Comparison of ENCODE assay signal across 1 cellular context in genomic region chr7:103691291-103691690, GRCh38.
TF ChIP-seq lines count a peak whose summit lies in the region.

No MANE protein-coding gene starts in this region.

TF ChIP-seq in HepG2, 621 proteins besides CTCF, POLR2A, EP300 and RAD21 (continued from another document):
- TF ChIP-seq SOX5 (CRISPR knock-in tag; IDR thresholded peaks at IDR 0.05; ENCODE audit: borderline replicate concordance) (peak; percentile 57; the same call in 1 of the 2 replicates), PRPF4 (IDR thresholded peaks at IDR 0.05; ENCODE audit: low read depth, low read length, poor library complexity, severe bottlenecking) (no peak), RFX5 (IDR thresholded peaks at IDR 0.05; ENCODE audit: low read depth, low read length) (no peak), ZFP62 (CRISPR knock-in tag; IDR thresholded peaks at IDR 0.05) (no peak), SAP130 (CRISPR knock-in tag; IDR thresholded peaks at IDR 0.05; ENCODE audit: low read depth) (0 out of 2 replicates have a peak, but pooled peaks have one; percentile 23), MIER2 (CRISPR knock-in tag; IDR thresholded peaks at IDR 0.05) (no peak), FOXA1 (IDR thresholded peaks at IDR 0.05) (0 out of 2 replicates have a peak, but pooled peaks have one; percentile 15), FOXA1 (CRISPR knock-in tag; IDR thresholded peaks at IDR 0.05) (no peak), RARA (CRISPR knock-in tag; IDR thresholded peaks at IDR 0.05) (peak; percentile 56), HOMEZ (CRISPR knock-in tag; IDR thresholded peaks at IDR 0.05; ENCODE audit: low read depth) (peak; percentile 20; the same call in 1 of the 2 replicates), HMG20A (CRISPR knock-in tag; IDR thresholded peaks at IDR 0.05; ENCODE audit: borderline replicate concordance) (no peak; the same call in 1 of the 2 replicates), XRCC5 (optimal IDR thresholded peaks at IDR 0.05; ENCODE audit: low read length) (no peak), BRF2 (CRISPR knock-in tag; IDR thresholded peaks at IDR 0.05) (no peak), ZGPAT (CRISPR knock-in tag; IDR thresholded peaks at IDR 0.05) (0 out of 2 replicates have a peak, but pooled peaks have one; percentile 27), ZNF362 (CRISPR knock-in tag; IDR thresholded peaks at IDR 0.05; ENCODE audit: borderline replicate concordance) (no peak), FOXP1 (IDR thresholded peaks at IDR 0.05) (no peak), FOXP1 (CRISPR knock-in tag; IDR thresholded peaks at IDR 0.05) (peak; percentile 65; the same call in 1 of the 2 replicates), MIER3 (CRISPR knock-in tag; IDR thresholded peaks at IDR 0.05; ENCODE audit: borderline replicate concordance) (0 out of 2 replicates have a peak, but pooled peaks have one; percentile 20), FOSL2 (CRISPR knock-in tag; IDR thresholded peaks at IDR 0.05) (peak; percentile 36), GATAD2A (CRISPR knock-in tag; IDR thresholded peaks at IDR 0.05) (peak; percentile 44), USF2 (IDR thresholded peaks at IDR 0.05; ENCODE audit: low read depth, low read length) (no peak), USF2 (CRISPR knock-in tag; IDR thresholded peaks at IDR 0.05; ENCODE audit: borderline replicate concordance) (no peak), SOX13 (IDR thresholded peaks at IDR 0.05) (no peak), SOX13 (CRISPR knock-in tag; conservative IDR thresholded peaks at IDR 0.05 in 1 of 2, IDR thresholded peaks at IDR 0.05 in 1 of 2) (peak in 1 of 2 experiments; percentile 70; a peak in 2 of 4 replicates), RBM22 (optimal IDR thresholded peaks at IDR 0.05; ENCODE audit: low read length) (no peak), NBN (conservative IDR thresholded peaks at IDR 0.05) (no peak), FOXA3 (CRISPR knock-in tag; IDR thresholded peaks at IDR 0.05) (peak; percentile 54), AHDC1 (CRISPR knock-in tag; IDR thresholded peaks at IDR 0.05; ENCODE audit: borderline replicate concordance) (peak; percentile 30; the same call in 1 of the 2 replicates), ZNF460 (CRISPR knock-in tag; IDR thresholded peaks at IDR 0.05; ENCODE audit: borderline replicate concordance) (peak; percentile 49; the same call in 1 of the 2 replicates), ZNF788 (CRISPR knock-in tag; IDR thresholded peaks at IDR 0.05; ENCODE audit: borderline replicate concordance) (no peak), MAF1 (CRISPR knock-in tag; IDR thresholded peaks at IDR 0.05; ENCODE audit: borderline replicate concordance) (no peak), MYPOP (CRISPR knock-in tag; IDR thresholded peaks at IDR 0.05) (no peak), RXRB (CRISPR knock-in tag; IDR thresholded peaks at IDR 0.05; ENCODE audit: borderline replicate concordance) (0 out of 2 replicates have a peak, but pooled peaks have one; percentile 18)
